ENCODE assay signal across 8 cellular contexts in the genomic region with DNA sequence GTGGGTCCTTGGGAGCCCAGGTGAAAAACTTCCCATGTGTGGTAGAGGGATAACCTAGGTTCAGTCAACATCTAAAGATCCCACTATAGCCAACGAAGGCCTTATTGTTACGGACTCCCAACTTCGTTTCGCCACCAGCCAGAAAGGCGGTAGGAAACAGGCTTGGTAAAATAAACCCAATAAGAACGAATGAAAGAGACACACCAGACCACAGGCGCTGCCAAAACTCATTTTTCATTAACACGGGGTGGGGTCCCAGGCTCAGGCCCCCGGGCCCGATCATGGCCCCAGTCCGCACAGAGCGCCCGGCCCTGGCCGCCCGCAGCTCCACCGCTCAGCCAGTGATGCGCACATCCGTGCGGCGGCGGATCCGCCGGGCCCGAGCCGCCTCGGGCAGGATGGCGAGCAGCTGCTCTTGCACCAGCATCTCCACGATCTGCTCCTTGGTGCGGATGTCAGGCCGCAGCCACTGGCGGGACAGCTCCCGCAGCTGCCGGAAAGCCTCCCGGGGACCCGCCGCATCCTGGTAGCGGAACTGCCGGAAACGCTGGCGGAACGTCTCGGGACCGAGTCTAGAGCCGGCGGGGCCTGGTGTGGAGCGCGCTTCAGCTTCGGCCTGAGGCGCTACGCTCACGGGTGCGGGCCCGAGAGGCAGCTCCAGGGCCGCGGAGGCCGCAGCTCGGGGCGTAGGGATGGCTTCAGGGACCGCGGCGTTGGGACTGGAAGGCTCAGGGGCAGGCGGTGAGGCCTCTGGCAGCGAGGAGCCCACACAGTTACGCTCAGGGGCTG. TPM values are rescaled to one million over a fixed set of nuclear protein-coding genes. Genes with fewer than 3 reads are reported as not detected.
DNase-seq lines count a peak whose midpoint lies in the region; ATAC-seq and TF ChIP-seq lines count a peak whose summit lies in the region.

No MANE protein-coding gene starts in this region.

- H2AFZ ChIP-seq in osteoblast (ENCODE audit: low read length) = peak overlapping the region; percentile 97

- H4K20me1 ChIP-seq in osteoblast (ENCODE audit: insufficient read depth, low read length) = peaks cover 13% of the 10 kb centered on the region

- H3K79me2 ChIP-seq in osteoblast (ENCODE audit: insufficient read depth, low read length) = peaks cover 23% of the 10 kb centered on the region

- DNase-seq in NK-92 treated with Interleukin-12 subunit alpha and Interleukin-12 subunit beta, amount 100 ng/mL, for 24 hours (lab: John Stamatoyannopoulos, UW) = peak; percentile 68
- no peak for DNase-seq in NK-92 (lab: John Stamatoyannopoulos, UW; ENCODE audit: unreplicated experiment)
- peak; percentile 89 for DNase-seq in RWPE2 (ENCODE audit: low spot score)
- DNase-seq in activated naive CD4-positive, alpha-beta T cell (lab: John Stamatoyannopoulos, UW) = peak; percentile 44 to 65 (median 58)
- peak; percentile 49 for DNase-seq in foreskin melanocyte
- peak; percentile 68 for DNase-seq in osteoblast (ENCODE audit: insufficient read length, low spot score, missing footprints)
- peak in 1 of 2 donors; percentile 28 for DNase-seq in tibial artery

- ATAC-seq in HG03097 (IDR thresholded peaks at IDR 0.05; ENCODE audit: low FRiP score, unreplicated experiment) (peak; percentile 19), RWPE2 (ENCODE audit: low read depth) (peak; percentile 24)

- intact Hi-C loops in tibial artery (cut with DNase I; ENCODE audit: low total_unique reads) = no loop called here

- H3K36me3 ChIP-seq in RWPE2 (ENCODE audit: low read depth) (peaks cover 5% of the 10 kb centered on the region), osteoblast (ENCODE audit: insufficient read depth, low read length) (peaks cover 9% of the 10 kb centered on the region), tibial artery (peaks cover 0 to 5% (median 5%) of the 10 kb centered on the region in 3 donors)

- H3K4me2 ChIP-seq in osteoblast (ENCODE audit: insufficient read depth, low read length) = peak overlapping the region; percentile 98

- TF ChIP-seq CTCF in RWPE2 (IDR thresholded peaks at IDR 0.05; ENCODE audit: poor library complexity, severe bottlenecking) (no peak), osteoblast (IDR thresholded peaks at IDR 0.05; ENCODE audit: extremely low read depth, low read depth, low read length) (no peak), tibial artery (IDR thresholded peaks at IDR 0.05) (no peak)

- H3K27ac ChIP-seq in RWPE2 (ENCODE audit: poor library complexity, severe bottlenecking) = peak overlapping the region; percentile 94
- H3K27ac ChIP-seq in osteoblast (ENCODE audit: low read depth, low read length) = peak overlapping the region; percentile 96
- H3K27ac ChIP-seq in tibial artery = peak overlapping the region; percentile 98 to 99

- H3K4me3 ChIP-seq in RWPE2 (ENCODE audit: severe bottlenecking) (peak overlapping the region; percentile 85), osteoblast (ENCODE audit: insufficient read depth, low read length) (peak overlapping the region; percentile 81), tibial artery (peak overlapping the region; percentile 86 to 91)

- H3K27me3 ChIP-seq in RWPE2 (ENCODE audit: insufficient read depth, poor library complexity, severe bottlenecking) = no peaks in the 10 kb centered on the region
- no peaks in the 10 kb centered on the region for H3K27me3 ChIP-seq in osteoblast (ENCODE audit: insufficient read depth, low read length)
- H3K27me3 ChIP-seq in tibial artery = no peaks in the 10 kb centered on the region

- H3K4me1 ChIP-seq in RWPE2 (ENCODE audit: insufficient read depth, poor library complexity, severe bottlenecking) (peaks cover 10% of the 10 kb centered on the region), osteoblast (ENCODE audit: insufficient read depth, low read length) (peaks cover 14% of the 10 kb centered on the region), tibial artery (peaks cover 0 to 27% (median 18%) of the 10 kb centered on the region in 4 donors)

- H3K9me3 ChIP-seq in RWPE2 (ENCODE audit: severe bottlenecking) = no peaks in the 10 kb centered on the region
- H3K9me3 ChIP-seq in osteoblast (ENCODE audit: low read depth, low read length) = no peaks in the 10 kb centered on the region
- H3K9me3 ChIP-seq in tibial artery = no peaks in the 10 kb centered on the region

RNA-seq across cellular contexts. Expression of a gene that starts 0.7 kb away (rescaled TPM):
- 69.8 and 74.6 TPM in 2 replicates for total RNA-seq in osteoblast

RNA-seq across cellular contexts. Expression of a gene that starts 14.8 kb away (rescaled TPM):
- 0.72 and 2.1 TPM in 2 replicates for total RNA-seq in osteoblast
